8 cellular contexts compared by ENCODE assay signal in the genomic region with DNA sequence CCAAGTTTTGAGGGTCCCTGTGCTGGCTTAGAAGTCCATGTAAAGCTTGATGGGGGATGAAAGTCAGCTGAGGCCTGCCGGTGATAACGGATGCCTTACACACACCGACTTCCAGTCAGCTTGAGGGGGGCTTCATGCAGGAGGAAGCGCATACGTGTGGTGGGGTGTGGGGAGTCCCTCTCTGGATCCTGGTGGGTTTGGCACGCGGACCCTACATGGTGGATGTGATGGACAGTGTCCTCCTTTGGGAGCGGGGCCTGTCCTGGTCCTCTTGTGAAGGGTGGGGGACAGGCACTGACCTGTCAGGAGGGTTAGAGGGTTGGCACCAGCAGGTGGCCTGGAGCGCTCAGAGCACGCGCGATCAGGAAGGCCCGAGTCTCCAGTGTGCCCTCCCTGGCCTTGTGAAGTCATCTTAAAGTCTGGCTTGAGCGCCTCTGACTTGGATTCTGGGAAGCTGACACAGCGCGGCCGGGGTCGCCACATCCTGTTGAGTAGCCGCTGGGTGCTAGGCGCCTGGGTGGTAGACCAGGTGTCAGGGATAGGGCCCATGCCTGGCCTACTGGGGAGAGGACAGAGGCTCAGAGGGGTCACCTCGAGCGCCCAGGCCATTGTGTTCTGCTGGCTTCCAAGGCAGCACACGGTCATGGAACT. TPM values are rescaled to one million over a fixed set of nuclear protein-coding genes. Genes with fewer than 3 reads are reported as not detected.
DNase-seq lines count a peak whose midpoint lies in the region; ATAC-seq and TF ChIP-seq lines count a peak whose summit lies in the region.
"Had no signal": no experiment of that assay in that cellular context is flagged by ENCODE, and none has a peak within 500 bp of the region (broad histone marks: within the 10 kb centered on the region; RNA-seq: fewer than 3 reads in every experiment).

No MANE protein-coding gene starts in this region.

- peaks cover 2 to 46% of the 10 kb centered on the region in 2 experiments; a peak in 2 of 4 replicates for H3K36me3 ChIP-seq in HCT116 (ENCODE audit: control insufficient read depth in 1 of 2, insufficient read depth in 2 of 2, low read length in 2 of 2)

- H3K4me1 Mint-ChIP-seq in T-helper 17 cell, result peaks cover 47% of the 10 kb centered on the region

- peaks cover 76% of the 10 kb centered on the region for H3K79me2 ChIP-seq in HCT116 (ENCODE audit: insufficient read depth, low read length)

- peaks cover 38% of the 10 kb centered on the region; the same call in 1 of the 2 replicates for H4K20me1 ChIP-seq in HCT116 (ENCODE audit: insufficient read depth)

- peaks cover 29 to 67% of the 10 kb centered on the region in 2 experiments for H3K4me1 ChIP-seq in HCT116 (ENCODE audit: control insufficient read depth in 1 of 2, insufficient read depth in 2 of 2, low read length in 2 of 2)

- peaks cover 2% of the 10 kb centered on the region for H3K36me3 Mint-ChIP-seq in T-helper 17 cell (ENCODE audit: low read depth)

- DNase-seq in HCT116 (ENCODE audit: low read depth, low spot score) (no peak), T-helper 17 cell (no peak), epithelial cell of proximal tubule (ENCODE audit: low read depth) (no peak), activated gamma-delta T cell treated with Interleukin-2 at 50 U/mL for 16 hours (no peak)
- DNase-seq in stimulated activated CD8-positive, alpha-beta memory T cell treated with anti-CD3 and anti-CD28 coated beads, Interleukin-4, amount 100 ng/mL, for 48 hours, result peak; percentile 64

- H3K4me3 ChIP-seq in HCT116 (replicated peaks in 1 of 2; ENCODE audit: low read depth in 1 of 2, low read length in 2 of 2) (no peak overlapping the region), epithelial cell of proximal tubule (ENCODE audit: low read depth, low read length) (peak overlapping the region; percentile 93)
- H3K4me3 ChIP-seq: mucosa of descending colon had no signal

- no peak for TF ChIP-seq RAD21 in HCT116 (IDR thresholded peaks at IDR 0.05; ENCODE audit: low read depth)

- POLR2A ChIA-PET in HCT116 (lab: Charles Lee), result interaction anchor here (1.3 kb wide), 1 partner anchor 141 kb away, joined by 4 read pairs; the partner anchor contains the start of gene CIRBP

- CTCF ChIA-PET in HCT116 (lab: Charles Lee), result no interaction called here

- H3K27ac Mint-ChIP-seq in T-helper 17 cell, result peak overlapping the region; percentile 96

- peak overlapping the region; percentile 78 for H3K4me2 ChIP-seq in HCT116 (ENCODE audit: low read length)

- no peaks in the 10 kb centered on the region for H3K27me3 Mint-ChIP-seq in T-helper 17 cell

- TF ChIP-seq POLR2A in HCT116 (IDR thresholded peaks at IDR 0.05; ENCODE audit: borderline replicate concordance, extremely low read depth, insufficient read depth, insufficient read length), result no peak

- intact Hi-C loops in HCT116 (cut with micrococcal nuclease), result no loop called here

- no peak overlapping the region for H2AFZ ChIP-seq in HCT116 (ENCODE audit: low read depth, low read length, poor library complexity, severe bottlenecking)

- peak overlapping the region; percentile 99 for H3K9ac ChIP-seq in HCT116 (ENCODE audit: low read length)

- RAD21 ChIA-PET in HCT116 (lab: Charles Lee; ENCODE audit: low non-redundant PET in 1 of 2, low total read pairs in 2 of 2, uncharacterized antibody in 2 of 2, unreplicated experiment in 2 of 2), result no interaction called here

- no peaks in the 10 kb centered on the region for H3K9me2 ChIP-seq in HCT116 (ENCODE audit: insufficient read depth)

- no peak for TF ChIP-seq CTCF in HCT116 (IDR thresholded peaks at IDR 0.05 in 2 of 3, conservative IDR thresholded peaks at IDR 0.05 in 1 of 3; ENCODE audit: borderline replicate concordance in 1 of 3, insufficient read depth in 1 of 3, low read depth in 2 of 3, low read length in 2 of 3)
- no peak for TF ChIP-seq CTCF in epithelial cell of proximal tubule (conservative IDR thresholded peaks at IDR 0.05; ENCODE audit: low read depth, low read length)

- no peak for ATAC-seq in HCT116
- ATAC-seq in T-helper 17 cell, result no peak
- no peak for ATAC-seq in GM21737 (IDR thresholded peaks at IDR 0.05; ENCODE audit: unreplicated experiment)
- no peak for ATAC-seq in HG03520 (IDR thresholded peaks at IDR 0.05; ENCODE audit: unreplicated experiment)
- ATAC-seq: mucosa of descending colon had no signal

- BruUV-seq in HCT116 (replicated peaks; lab: Mats Ljungman, UMichigan), result no TSS peak

- H3K27me3 ChIP-seq in HCT116 (ENCODE audit: insufficient read depth, low read length), result no peaks in the 10 kb centered on the region

- H3K27ac ChIP-seq in HCT116 (ENCODE audit: low read depth, low read length), result peak overlapping the region; percentile 98; the same call in 1 of the 2 replicates

- H3K4me3 Mint-ChIP-seq in T-helper 17 cell, result peak overlapping the region; percentile 94

- H3K9me3 ChIP-seq in HCT116 (ENCODE audit: control insufficient read depth in 1 of 2, insufficient read depth in 1 of 2, low read depth in 1 of 2, low read length in 2 of 2), result no peaks in the 10 kb centered on the region
- no peaks in the 10 kb centered on the region for H3K9me3 ChIP-seq in T-helper 17 cell (ENCODE audit: control insufficient read depth, low read length, poor library complexity, severe bottlenecking)
- H3K9me3 ChIP-seq: mucosa of descending colon had no signal

TF ChIP-seq in HCT116, 20 proteins besides CTCF, POLR2A, EP300 and RAD21 (continues in another document):
- no peak for TF ChIP-seq JUND (IDR thresholded peaks at IDR 0.05)
- TF ChIP-seq ZBTB33 (IDR thresholded peaks at IDR 0.05; ENCODE audit: extremely low read depth, insufficient replicate concordance, low read length), result no peak
- TF ChIP-seq CBX3 (IDR thresholded peaks at IDR 0.05; ENCODE audit: low read depth), result no peak
- no peak for TF ChIP-seq REST (IDR thresholded peaks at IDR 0.05; ENCODE audit: low read depth)
- TF ChIP-seq EZH2phosphoT487 (IDR thresholded peaks at IDR 0.05; ENCODE audit: borderline replicate concordance), result no peak
- TF ChIP-seq TCF7L2 (IDR thresholded peaks at IDR 0.05; ENCODE audit: borderline replicate concordance, extremely low read depth, insufficient read depth, insufficient read length), result no peak
- TF ChIP-seq EZH2 (IDR thresholded peaks at IDR 0.05), result no peak
- TF ChIP-seq SRF (IDR thresholded peaks at IDR 0.05; ENCODE audit: low read depth), result no peak
- TF ChIP-seq FOSL1 (IDR thresholded peaks at IDR 0.05; ENCODE audit: low read depth), result no peak

RNA-seq across cellular contexts. Expression of gene DAZAP1, which starts 2.9 kb away (rescaled TPM):
- total RNA-seq in HCT116 (2021; ENCODE audit: unreplicated experiment), result 191 TPM
- polyA plus RNA-seq in HCT116 (2012), result 98.2 and 111 TPM in 2 replicates
- 100 to 1,000 TPM; 148 to 163 TPM for total RNA-seq in T-helper 17 cell
- total RNA-seq in epithelial cell of proximal tubule, result 53.8 and 136 TPM in 2 replicates

RNA-seq across cellular contexts. Expression of gene GAMT, which starts 8.9 kb away (rescaled TPM):
- total RNA-seq in HCT116 (2021; ENCODE audit: unreplicated experiment) (102 TPM), T-helper 17 cell (1 to 10 TPM; 9.0 to 9.9 TPM), epithelial cell of proximal tubule (22.5 and 29.2 TPM in 2 replicates)
- 105 and 119 TPM in 2 replicates for polyA plus RNA-seq in HCT116 (2012)

RNA-seq across cellular contexts. Expression of gene NDUFS7, which starts 26.6 kb away (rescaled TPM):
- total RNA-seq in HCT116 (2021; ENCODE audit: unreplicated experiment), result 114 TPM
- polyA plus RNA-seq in HCT116 (2012), result 110 and 137 TPM in 2 replicates
- total RNA-seq in T-helper 17 cell, result 10 to 100 TPM; 50.9 to 54.7 TPM
- total RNA-seq in epithelial cell of proximal tubule, result 138 and 174 TPM in 2 replicates

RNA-seq across cellular contexts. Expression of gene RPS15, which starts 27.9 kb away (rescaled TPM):
- 1,862 TPM for total RNA-seq in HCT116 (2021; ENCODE audit: unreplicated experiment)
- polyA plus RNA-seq in HCT116 (2012), result 2,807 and 2,860 TPM in 2 replicates
- total RNA-seq in T-helper 17 cell, result 1,000 to 10,000 TPM; 1,653 to 1,678 TPM
- 2,061 and 3,361 TPM in 2 replicates for total RNA-seq in epithelial cell of proximal tubule

RNA-seq across cellular contexts. Expression of gene APC2, which starts 39.7 kb away (rescaled TPM):
- total RNA-seq in HCT116 (2021; ENCODE audit: unreplicated experiment) (1.6 TPM), T-helper 17 cell (under 1 TPM; 0.07 to 0.44 TPM), epithelial cell of proximal tubule (not detected in 2 replicates)
- polyA plus RNA-seq in HCT116 (2012), result 0.62 and 0.66 TPM in 2 replicates
